Comparison of ENCODE assay signal across 12 cellular contexts in the genomic region with DNA sequence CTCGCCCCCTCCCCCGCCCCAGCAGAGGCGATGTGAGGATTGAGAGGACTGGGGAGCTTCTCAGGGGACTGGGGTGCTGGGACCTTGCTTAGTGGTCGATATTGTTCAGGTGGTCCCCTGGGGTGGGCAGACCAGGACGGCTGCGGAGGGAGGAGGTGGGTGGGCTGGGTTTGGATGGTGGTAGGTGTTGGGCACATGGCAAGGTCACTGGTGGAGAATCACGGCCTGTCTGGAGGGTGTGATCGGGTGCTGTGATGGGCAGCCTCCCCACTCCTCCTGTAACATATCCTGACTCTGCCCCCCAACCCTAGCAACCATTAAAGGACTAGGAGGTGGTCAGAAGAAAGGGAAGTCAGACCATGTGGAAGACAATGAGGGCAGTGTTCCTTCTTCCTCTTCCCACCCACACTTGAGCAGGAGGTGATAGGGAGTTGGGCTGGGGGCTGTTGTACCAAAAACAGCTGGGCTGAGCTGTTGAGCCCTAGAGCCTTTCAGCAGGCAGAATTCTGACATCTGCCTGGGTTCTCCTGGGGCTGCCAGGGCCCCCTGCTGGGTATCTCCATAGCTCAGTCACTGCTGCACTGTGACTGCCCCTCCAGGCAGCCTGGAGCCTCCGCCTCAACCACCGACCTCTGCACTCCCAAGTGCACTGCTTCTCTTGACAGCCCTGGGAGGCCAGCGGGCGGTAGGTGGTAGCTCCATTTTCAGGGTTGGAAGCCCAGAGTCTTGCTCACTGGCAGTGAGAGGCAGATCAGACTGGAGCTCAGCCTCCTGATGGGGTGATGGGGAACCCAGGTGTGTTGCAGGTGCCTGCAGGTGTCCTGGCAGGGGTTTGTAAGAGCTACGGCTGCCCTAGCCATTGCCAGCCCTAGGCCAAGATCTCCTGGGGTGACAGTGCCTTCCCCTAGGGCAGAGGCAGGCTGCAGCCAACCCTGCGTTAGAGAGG. TPM values are rescaled to one million over a fixed set of nuclear protein-coding genes. Genes with fewer than 3 reads are reported as not detected.
DNase-seq lines count a peak whose midpoint lies in the region; ATAC-seq, FAIRE-seq and TF ChIP-seq lines count a peak whose summit lies in the region.
"Had no signal": no experiment of that assay in that cellular context is flagged by ENCODE, and none has a peak within 500 bp of the region (broad histone marks: within the 10 kb centered on the region; RNA-seq: fewer than 3 reads in every experiment).

No MANE protein-coding gene starts in this region.

- H3K27me3 ChIP-seq in RWPE2 (ENCODE audit: insufficient read depth, poor library complexity, severe bottlenecking): no peaks in the 10 kb centered on the region
- H3K27me3 ChIP-seq: ovary had no signal

- peaks cover 2% of the 10 kb centered on the region; the same call in 1 of the 2 replicates for H3K27me3 Mint-ChIP-seq in HFFc6 (ENCODE audit: insufficient read depth)

- no peak overlapping the region for H3K4me3 Mint-ChIP-seq in HFFc6
- H3K4me3 Mint-ChIP-seq: immature natural killer cell had no signal

- no peak overlapping the region for H3K27ac ChIP-seq in RWPE2 (ENCODE audit: poor library complexity, severe bottlenecking)
- H3K27ac ChIP-seq: ovary had no signal

- no peak overlapping the region for H3K4me3 ChIP-seq in RWPE2 (ENCODE audit: severe bottlenecking)
- H3K4me3 ChIP-seq: ovary had no signal

- FAIRE-seq in GM19239 (lab: Jason Lieb, UNC): peak; percentile 40
- FAIRE-seq: endometrium had no signal

- H3K4me1 ChIP-seq in RWPE2 (ENCODE audit: insufficient read depth, poor library complexity, severe bottlenecking): peaks cover 12% of the 10 kb centered on the region

- no peaks in the 10 kb centered on the region for H3K9me3 Mint-ChIP-seq in HFFc6
- H3K9me3 Mint-ChIP-seq: activated naive CD4-positive, alpha-beta T cell treated with anti-CD3 and anti-CD28 coated beads, Interleukin-2, amount 50 U/mL, for 72 hours; immature natural killer cell had no signal

- H3K36me3 Mint-ChIP-seq in HFFc6 (ENCODE audit: low read depth): no peaks in the 10 kb centered on the region

- no peaks in the 10 kb centered on the region for H3K9me3 ChIP-seq in RWPE2 (ENCODE audit: severe bottlenecking)
- H3K9me3 ChIP-seq: ovary had no signal

- DNase-seq in COR-L47 (lab: John Stamatoyannopoulos, UW): peak; percentile 61
- no peak for DNase-seq in GM19239 (ENCODE audit: insufficient read length, low spot score)
- DNase-seq in RWPE2 (ENCODE audit: low spot score): peak; percentile 60
- DNase-seq in medulla oblongata (ENCODE audit: extremely low spot score): peak; percentile 28
- DNase-seq in glomerular visceral epithelial cell (ENCODE audit: extremely low spot score): no peak
- no peak for DNase-seq in HFFc6
- DNase-seq: EL, immature natural killer cell had no signal

- peaks cover 26% of the 10 kb centered on the region for H3K4me1 Mint-ChIP-seq in HFFc6 (ENCODE audit: low read depth)

- H3K36me3 ChIP-seq in RWPE2 (ENCODE audit: low read depth): no peaks in the 10 kb centered on the region
- H3K36me3 ChIP-seq: ovary had no signal

- no peak for TF ChIP-seq CTCF in RWPE2 (IDR thresholded peaks at IDR 0.05; ENCODE audit: poor library complexity, severe bottlenecking)
- TF ChIP-seq CTCF in HFFc6 (IDR thresholded peaks at IDR 0.05): no peak

- H3K27ac Mint-ChIP-seq in HFFc6: no peak overlapping the region
- H3K27ac Mint-ChIP-seq: activated naive CD4-positive, alpha-beta T cell treated with anti-CD3 and anti-CD28 coated beads, Interleukin-2, amount 50 U/mL, for 72 hours; immature natural killer cell had no signal

- 0 out of 3 replicates have a peak, but pooled peaks have one; percentile 14 for ATAC-seq in RWPE2 (ENCODE audit: low read depth)
- ATAC-seq in GM19452 (IDR thresholded peaks at IDR 0.05; ENCODE audit: unreplicated experiment): no peak

RNA-seq across cellular contexts. Expression of a gene that starts 15.3 kb away (rescaled TPM):
- total RNA-seq in HFFc6 (2021; fragmentation: NEBNext Ultra II Directional; extraction: Animal tissue kit (Norgen Biotek cat#: 25700)): 1 to 10 TPM in 5 of 6 experiments, under 1 TPM in 1; 0.94 to 2.9 (median 1.5) TPM

RNA-seq across cellular contexts. Expression of a gene that starts 36.1 kb away (rescaled TPM):
- 1 to 10 TPM; 7.4 to 9.6 (median 8.0) TPM for total RNA-seq in HFFc6 (2021; fragmentation: NEBNext Ultra II Directional; extraction: Animal tissue kit (Norgen Biotek cat#: 25700))

RNA-seq across cellular contexts. Expression of a gene that starts 49.6 kb away (rescaled TPM):
- not detected for total RNA-seq in HFFc6 (2021; fragmentation: NEBNext Ultra II Directional; extraction: Animal tissue kit (Norgen Biotek cat#: 25700))
- total RNA-seq: activated naive CD4-positive, alpha-beta T cell treated with anti-CD3 and anti-CD28 coated beads, Interleukin-2, amount 50 U/mL, for 72 hours had no signal

Comparison
In these comparisons a context has a peak if more than half of its experiments do, and no peak if none do; other contexts are left out.
1. DNase-seq: peak in COR-L47 (single experiment), RWPE2 (single experiment) and medulla oblongata (single experiment); none in GM19239 (single experiment), glomerular visceral epithelial cell (single experiment) and HFFc6 (single experiment).